Comparison of ENCODE assay signal across 14 cellular contexts in the genomic region with DNA sequence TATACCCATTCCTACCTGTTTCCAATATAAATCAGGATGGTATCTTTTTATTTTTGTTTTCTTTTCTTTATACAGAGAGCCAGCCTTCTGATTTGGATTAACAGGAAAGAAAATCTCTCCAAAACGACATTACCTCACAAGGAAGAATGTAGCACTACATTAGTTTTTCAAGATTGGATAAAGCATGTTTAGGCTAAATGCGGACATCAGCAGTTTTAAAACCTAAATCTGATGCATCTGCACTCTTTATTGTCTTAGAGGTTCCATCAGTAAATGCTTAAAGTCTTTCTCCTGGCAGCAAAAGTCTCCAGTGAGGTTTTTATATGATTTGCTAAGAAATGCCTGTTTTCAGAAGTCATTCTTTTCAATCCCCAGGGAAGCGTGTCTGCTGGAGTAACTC.
DNase-seq lines count a peak whose midpoint lies in the region; TF ChIP-seq lines count a peak whose summit lies in the region.
"Had no signal": no experiment of that assay in that cellular context is flagged by ENCODE, and none has a peak within 500 bp of the region (broad histone marks: within the 10 kb centered on the region; RNA-seq: fewer than 3 reads in every experiment).

No MANE protein-coding gene starts in this region.

- H3K27ac Mint-ChIP-seq in H9: no peak overlapping the region
- peak overlapping the region; percentile 40 for H3K27ac Mint-ChIP-seq in mesothelial cell of epicardium
- H3K27ac Mint-ChIP-seq: B cell; CD4-positive, CD25-positive, alpha-beta regulatory T cell; CD8-positive, alpha-beta memory T cell had no signal

- peaks cover 5% of the 10 kb centered on the region for H3K36me3 ChIP-seq in SK-N-MC (ENCODE audit: insufficient read depth, low read length)
- H3K36me3 ChIP-seq: BLaER1 had no signal

- no peak overlapping the region for H2AK5ac ChIP-seq in H9 (ENCODE audit: insufficient read length, low read length)

- no peaks in the 10 kb centered on the region; the same call in 1 of the 2 replicates for H3K27me3 Mint-ChIP-seq in H9 (ENCODE audit: low read depth)
- no peaks in the 10 kb centered on the region for H3K27me3 Mint-ChIP-seq in mesothelial cell of epicardium (ENCODE audit: low read depth)
- H3K27me3 Mint-ChIP-seq: B cell; CD4-positive, CD25-positive, alpha-beta regulatory T cell; CD8-positive, alpha-beta memory T cell had no signal

- no peak overlapping the region for H2BK12ac ChIP-seq in H9 (ENCODE audit: insufficient read length, low read depth, low read length)

- H4K5ac ChIP-seq in H9 (ENCODE audit: insufficient read length, low read depth, low read length): no peak overlapping the region

- WGBS in H9 (ENCODE audit: extremely low coverage, insufficient read length, low lambda C conversion rate): no CpG with 5 or more reads among the region's 3 CpGs

- H3K14ac ChIP-seq in H9 (ENCODE audit: insufficient read depth, low read length): no peak overlapping the region

- H3K56ac ChIP-seq in H9 (ENCODE audit: insufficient read length, low read depth, low read length): no peak overlapping the region

- no peaks in the 10 kb centered on the region for H3K23me2 ChIP-seq in H9 (ENCODE audit: insufficient read length, low read depth, low read length, poor library complexity, severe bottlenecking)

- peak overlapping the region; percentile 38 for H3K4me3 ChIP-seq in SK-N-MC
- H3K4me3 ChIP-seq: BLaER1 had no signal

- H3K4me3 Mint-ChIP-seq in H9: no peak overlapping the region
- no peak overlapping the region for H3K4me3 Mint-ChIP-seq in mesothelial cell of epicardium
- H3K4me3 Mint-ChIP-seq: B cell; CD4-positive, CD25-positive, alpha-beta regulatory T cell; CD8-positive, alpha-beta memory T cell had no signal

- H3K4me2 ChIP-seq in H9 (ENCODE audit: insufficient read depth, insufficient read length, low read length): no peak overlapping the region
- H3K4me2 ChIP-seq: BLaER1 had no signal

- no peak for TF ChIP-seq CTCF in H9 (conservative IDR thresholded peaks at IDR 0.05)
- TF ChIP-seq CTCF in mesothelial cell of epicardium (IDR thresholded peaks at IDR 0.05; ENCODE audit: unreplicated experiment): no peak

- no peaks in the 10 kb centered on the region; the same call in 1 of the 2 replicates for H3K4me1 ChIP-seq in H9 (ENCODE audit: insufficient read depth, low read length)
- H3K4me1 ChIP-seq: BLaER1 had no signal

- H3K27ac ChIP-seq in H9 (ENCODE audit: insufficient read length, low read depth, low read length) (no peak overlapping the region), SK-N-MC (peak overlapping the region; percentile 90)
- H3K27ac ChIP-seq: BLaER1, C4-2B had no signal

- H4K91ac ChIP-seq in H9 (ENCODE audit: insufficient read length, low read depth, low read length): no peak overlapping the region

- H4K20me1 ChIP-seq in H9 (ENCODE audit: control insufficient read depth, insufficient read depth, insufficient read length): no peaks in the 10 kb centered on the region
- H4K20me1 ChIP-seq: BLaER1 had no signal

- no peak overlapping the region for H2BK120ac ChIP-seq in H9 (ENCODE audit: low read depth, low read length, poor library complexity, severe bottlenecking)

- H3K9me3 ChIP-seq in H9 (ENCODE audit: control insufficient read depth, low read depth, low read length) (no peaks in the 10 kb centered on the region), SK-N-MC (ENCODE audit: low read depth, low read length) (no peaks in the 10 kb centered on the region)
- H3K9me3 ChIP-seq: BLaER1 had no signal

- H3K9ac ChIP-seq in H9 (ENCODE audit: extremely low read depth, insufficient read length, low read length): no peak overlapping the region
- H3K9ac ChIP-seq in SK-N-MC (ENCODE audit: insufficient read length): peak overlapping the region; percentile 28
- H3K9ac ChIP-seq: BLaER1 had no signal

- H3K27me3 ChIP-seq in H9 (ENCODE audit: insufficient read depth, low read length): no peaks in the 10 kb centered on the region
- H3K27me3 ChIP-seq: BLaER1 had no signal

- H3K9me3 Mint-ChIP-seq in H9 (peaks cover 6 to 7% of the 10 kb centered on the region in 2 experiments), mesothelial cell of epicardium (no peaks in the 10 kb centered on the region)

- H3T11ph ChIP-seq in H9 (ENCODE audit: low read length): no peak overlapping the region

- peaks cover 2 to 20% (median 3%) of the 10 kb centered on the region in 3 experiments; a peak in 5 of 7 replicates for H3K36me3 Mint-ChIP-seq in H9 (ENCODE audit: insufficient read depth in 1 of 3, low read depth in 3 of 3)
- no peaks in the 10 kb centered on the region for H3K36me3 Mint-ChIP-seq in mesothelial cell of epicardium
- H3K36me3 Mint-ChIP-seq: CD4-positive, CD25-positive, alpha-beta regulatory T cell had no signal

- H3K79me1 ChIP-seq in H9 (ENCODE audit: insufficient read depth, low read depth, low read length, poor library complexity, severe bottlenecking): no peaks in the 10 kb centered on the region

- no peak overlapping the region for H2BK5ac ChIP-seq in H9 (ENCODE audit: insufficient read length, low read length)

- H2AFZ ChIP-seq in H9 (ENCODE audit: low read length): peak overlapping the region; percentile 32

- H2BK20ac ChIP-seq in H9 (ENCODE audit: low read depth, low read length, poor library complexity, severe bottlenecking): no peak overlapping the region

- peaks cover 12 to 14% of the 10 kb centered on the region in 2 experiments for H3K4me1 Mint-ChIP-seq in H9
- H3K4me1 Mint-ChIP-seq in mesothelial cell of epicardium: peaks cover 25% of the 10 kb centered on the region
- H3K4me1 Mint-ChIP-seq: B cell; CD4-positive, CD25-positive, alpha-beta regulatory T cell; CD8-positive, alpha-beta memory T cell had no signal

- H3K79me2 ChIP-seq in H9 (ENCODE audit: insufficient read depth, low read length): no peaks in the 10 kb centered on the region

- H2BK15ac ChIP-seq in H9 (ENCODE audit: low read depth, low read length): no peak overlapping the region

- H4K8ac ChIP-seq in H9 (replicated peaks; ENCODE audit: insufficient read length, low read depth, low read length): no peak overlapping the region

- no peak overlapping the region for H3K23ac ChIP-seq in H9 (ENCODE audit: insufficient read length, low read depth, low read length)

- H3K18ac ChIP-seq in H9 (ENCODE audit: insufficient read length, low read depth, low read length): no peak overlapping the region

- DNase-seq in H9 (no peak), SK-N-MC (ENCODE audit: low read depth, low spot score) (peak; percentile 28), mesothelial cell of epicardium (ENCODE audit: low spot score in 2 of 2, unreplicated experiment in 2 of 2) (no peak), head of caudate nucleus (no peak), DMS53 (lab: John Stamatoyannopoulos, UW) (no peak), DMS 273 treated with DMSO at 0.1 percent for 48 hours (lab: John Stamatoyannopoulos, UW) (no peak)
- DNase-seq: CD4-positive, CD25-positive, alpha-beta regulatory T cell; CD8-positive, alpha-beta memory T cell; DND-41; GOT3; HCEC 1CT had no signal

- intact Hi-C loops in head of caudate nucleus (cut with DNase I): no loop called here

- H3K4ac ChIP-seq in H9 (ENCODE audit: low read depth, low read length): no peak overlapping the region
